Comparison of ENCODE assay signal across 1 cellular context in genomic region chr3:157418104-157418503, GRCh38.
TF ChIP-seq lines count a peak whose summit lies in the region.

No MANE protein-coding gene starts in this region.

TF ChIP-seq in endothelial cell of umbilical vein, 7 proteins besides CTCF, POLR2A, EP300 and RAD21 (continued from another document):
- no peak for TF ChIP-seq EZH2 (IDR thresholded peaks at IDR 0.05; ENCODE audit: borderline replicate concordance, low read depth, low read length, severe bottlenecking)
- TF ChIP-seq MAX (IDR thresholded peaks at IDR 0.05; ENCODE audit: insufficient read depth, insufficient read length), result peak; percentile 33
